ENCODE assay signal across 14 cellular contexts in genomic region chr1:43868741-43869067, GRCh38.
DNase-seq lines count a peak whose midpoint lies in the region; ATAC-seq, FAIRE-seq and TF ChIP-seq lines count a peak whose summit lies in the region.
"Had no signal": no experiment of that assay in that cellular context is flagged by ENCODE, and none has a peak within 500 bp of the region (broad histone marks: within the 10 kb centered on the region; RNA-seq: fewer than 3 reads in every experiment).

No MANE protein-coding gene starts in this region.

- peaks cover 2% of the 10 kb centered on the region for H3K9me1 ChIP-seq in K562 (ENCODE audit: control insufficient read depth, insufficient read depth, low read length)

- POLR2A ChIA-PET in K562 (lab: Yijun Ruan, JAX) = interaction anchor here (0.7 to 2.5 kb wide), 5 partner anchors 9 to 31 kb away, joined by 3 to 13 read pairs (median 3); no protein-coding TSS in a partner anchor

- H3K9ac ChIP-seq in K562 (ENCODE audit: insufficient read depth in 1 of 2, low read depth in 2 of 2, low read length in 2 of 2) = no peak overlapping the region

- no TSS peak for BruUV-seq in K562 (replicated peaks; lab: Mats Ljungman, UMichigan)

- TF ChIP-seq CTCF in natural killer cell (IDR thresholded peaks at IDR 0.05) = no peak
- no peak for TF ChIP-seq CTCF in K562 (IDR thresholded peaks at IDR 0.05 in 2 of 3, conservative IDR thresholded peaks at IDR 0.05 in 1 of 3; ENCODE audit: insufficient read depth in 2 of 3, low read depth in 1 of 3, low read length in 3 of 3)
- TF ChIP-seq CTCF in hepatocyte (IDR thresholded peaks at IDR 0.05; ENCODE audit: poor library complexity) = no peak

- no peaks in the 10 kb centered on the region for H3K36me3 ChIP-seq in K562 (ENCODE audit: control insufficient read depth, insufficient read depth, low read length)
- H3K36me3 ChIP-seq in hepatocyte (replicated peaks; ENCODE audit: insufficient read depth, low read depth) = no peaks in the 10 kb centered on the region
- H3K36me3 ChIP-seq in effector memory CD4-positive, alpha-beta T cell (ENCODE audit: control insufficient read depth, insufficient read depth, low read length) = no peaks in the 10 kb centered on the region

- H3K4me3 Mint-ChIP-seq in natural killer cell treated with Interleukin-12 subunit alpha and Interleukin-12 subunit beta and Interleukin-15 and Interleukin-18, amount 100 ng/mL, for 72 hours = peak overlapping the region; percentile 11
- H3K4me3 Mint-ChIP-seq in natural killer cell = no peak overlapping the region

- no peaks in the 10 kb centered on the region for H3K9me3 Mint-ChIP-seq in natural killer cell treated with Interleukin-12 subunit alpha and Interleukin-12 subunit beta and Interleukin-15 and Interleukin-18, amount 100 ng/mL, for 72 hours
- H3K9me3 Mint-ChIP-seq in natural killer cell = no peaks in the 10 kb centered on the region

- FAIRE-seq in K562 (lab: Jason Lieb, UNC) = no peak
- FAIRE-seq: GM19239 had no signal

- 19% methylated on average over 2 of the region's 2 CpGs for WGBS in K562 (ENCODE audit: insufficient coverage, low coverage, missing lambda C conversion rate)
- 56% methylated on average over 2 of the region's 2 CpGs for WGBS in hepatocyte (ENCODE audit: low lambda C conversion rate, missing lambda C conversion rate)

- H3K27ac ChIP-seq in K562 (ENCODE audit: extremely low read depth, low read depth, low read length) (no peak overlapping the region), hepatocyte (no peak overlapping the region)
- H3K27ac ChIP-seq in effector memory CD4-positive, alpha-beta T cell (ENCODE audit: insufficient read depth, low read length, poor library complexity, severe bottlenecking) = no peak overlapping the region
- H3K27ac ChIP-seq: C4-2B had no signal

- no peaks in the 10 kb centered on the region for H3K27me3 Mint-ChIP-seq in natural killer cell treated with Interleukin-12 subunit alpha and Interleukin-12 subunit beta and Interleukin-15 and Interleukin-18, amount 100 ng/mL, for 72 hours
- H3K27me3 Mint-ChIP-seq in natural killer cell (ENCODE audit: low read depth in 2 of 2) = no peaks in the 10 kb centered on the region

- peaks cover 28 to 43% of the 10 kb centered on the region in 2 donors for H3K4me1 Mint-ChIP-seq in natural killer cell treated with Interleukin-12 subunit alpha and Interleukin-12 subunit beta and Interleukin-15 and Interleukin-18, amount 100 ng/mL, for 72 hours (ENCODE audit: low read depth in 2 of 2)
- H3K4me1 Mint-ChIP-seq in natural killer cell = peaks cover 0 to 15% of the 10 kb centered on the region in 2 donors

- H3K9me3 ChIP-seq in K562 (replicated peaks; ENCODE audit: control insufficient read depth, insufficient read depth, low read depth, low read length) (no peaks in the 10 kb centered on the region), hepatocyte (ENCODE audit: low read depth) (no peaks in the 10 kb centered on the region)
- no peaks in the 10 kb centered on the region for H3K9me3 ChIP-seq in effector memory CD4-positive, alpha-beta T cell (ENCODE audit: control insufficient read depth, low read length)

- no peak for TF ChIP-seq POLR2A in K562 (conservative IDR thresholded peaks at IDR 0.05)

- H3K4me2 ChIP-seq in K562 (ENCODE audit: insufficient read depth, low read length) (no peak overlapping the region), hepatocyte (no peak overlapping the region)

- CTCF ChIA-PET in K562 (lab: Yijun Ruan, JAX; ENCODE audit: low intra/inter-chr PET ratio) = no interaction called here

- H3K9me2 ChIP-seq in hepatocyte (replicated peaks; ENCODE audit: insufficient read depth) = no peaks in the 10 kb centered on the region

- H4K20me1 ChIP-seq in K562 (replicated peaks; ENCODE audit: control insufficient read depth, insufficient read depth, low read length) (no peaks in the 10 kb centered on the region), hepatocyte (ENCODE audit: insufficient read depth, poor library complexity, severe bottlenecking) (no peaks in the 10 kb centered on the region)

- no peak for TF ChIP-seq EP300 in K562 (IDR thresholded peaks at IDR 0.05; ENCODE audit: low read length)

- DNase-seq in natural killer cell treated with Interleukin-12 subunit alpha and Interleukin-12 subunit beta and Interleukin-15 and Interleukin-18, amount 100 ng/mL, for 72 hours (ENCODE audit: low spot score) = no peak
- DNase-seq in natural killer cell (no peak), K562 (ENCODE audit: extremely low read depth in 1 of 4, low spot score in 3 of 4) (no peak), hepatocyte (ENCODE audit: low spot score) (peak; percentile 62)
- DNase-seq in effector memory CD4-positive, alpha-beta T cell = no peak
- DNase-seq in activated T-cell treated with anti-CD3 and anti-CD28 coated beads, Interleukin-2, amount 50 U/mL, for 48 hours = no peak
- DNase-seq: effector CD4-positive, alpha-beta T cell; NCI-H187; RPMI8226; trophoblast cell had no signal

- in situ Hi-C loops in K562 (cut with MboI) = no loop called here

- H3K4me1 ChIP-seq in K562 (replicated peaks in 1 of 2; ENCODE audit: control insufficient read depth in 2 of 2, insufficient read depth in 2 of 2, low read length in 2 of 2) (peaks cover 12 to 27% of the 10 kb centered on the region in 2 experiments), hepatocyte (ENCODE audit: insufficient read depth) (no peaks in the 10 kb centered on the region)
- H3K4me1 ChIP-seq in effector memory CD4-positive, alpha-beta T cell (ENCODE audit: control insufficient read depth, insufficient read depth, low read length, poor library complexity, severe bottlenecking) = no peaks in the 10 kb centered on the region

- H3K4me3 ChIP-seq in K562 (no peak overlapping the region), hepatocyte (no peak overlapping the region)
- no peak overlapping the region for H3K4me3 ChIP-seq in effector memory CD4-positive, alpha-beta T cell (ENCODE audit: insufficient read depth, low read depth, low read length, poor library complexity, severe bottlenecking)

- ATAC-seq in natural killer cell treated with Interleukin-12 subunit alpha and Interleukin-12 subunit beta and Interleukin-15 and Interleukin-18, amount 100 ng/mL, for 72 hours = no peak
- ATAC-seq in natural killer cell (no peak), K562 (no peak), HG03521 (IDR thresholded peaks at IDR 0.05; ENCODE audit: unreplicated experiment) (no peak), GM18861 (IDR thresholded peaks at IDR 0.05; ENCODE audit: unreplicated experiment) (no peak)

- no peaks in the 10 kb centered on the region for H3K36me3 Mint-ChIP-seq in natural killer cell treated with Interleukin-12 subunit alpha and Interleukin-12 subunit beta and Interleukin-15 and Interleukin-18, amount 100 ng/mL, for 72 hours
- H3K36me3 Mint-ChIP-seq in natural killer cell = no peaks in the 10 kb centered on the region

- no peak for TF ChIP-seq RAD21 in K562 (CRISPR knock-in tag; conservative IDR thresholded peaks at IDR 0.05 in 1 of 2, IDR thresholded peaks at IDR 0.05 in 1 of 2)

- peak overlapping the region; percentile 62 to 90 for H3K27ac Mint-ChIP-seq in natural killer cell treated with Interleukin-12 subunit alpha and Interleukin-12 subunit beta and Interleukin-15 and Interleukin-18, amount 100 ng/mL, for 72 hours
- H3K27ac Mint-ChIP-seq in natural killer cell = no peak overlapping the region

- H3K27me3 ChIP-seq in K562 (ENCODE audit: control insufficient read depth in 2 of 2, insufficient read depth in 2 of 2, low read length in 2 of 2) = no peaks in the 10 kb centered on the region
- H3K27me3 ChIP-seq in hepatocyte = no peaks in the 10 kb centered on the region
- no peaks in the 10 kb centered on the region for H3K27me3 ChIP-seq in effector memory CD4-positive, alpha-beta T cell (replicated peaks; ENCODE audit: control insufficient read depth, insufficient read depth, low read length, poor library complexity, severe bottlenecking)

- no peaks in the 10 kb centered on the region for H3K79me2 ChIP-seq in K562 (ENCODE audit: control insufficient read depth, insufficient read depth, low read length)
- no peaks in the 10 kb centered on the region for H3K79me2 ChIP-seq in hepatocyte

- no peak overlapping the region for H2AFZ ChIP-seq in K562 (ENCODE audit: low read depth, low read length)
- no peak overlapping the region for H2AFZ ChIP-seq in hepatocyte

- intact Hi-C loops in natural killer cell (cut with micrococcal nuclease) (no loop called here), K562 (cut with micrococcal nuclease) (no loop called here)

TF ChIP-seq in K562, 482 proteins besides CTCF, POLR2A, EP300 and RAD21 (continues in another document):
- no peak for TF ChIP-seq ZNF445 (CRISPR knock-in tag; IDR thresholded peaks at IDR 0.05; ENCODE audit: low read depth)
- TF ChIP-seq, protein P1, sequence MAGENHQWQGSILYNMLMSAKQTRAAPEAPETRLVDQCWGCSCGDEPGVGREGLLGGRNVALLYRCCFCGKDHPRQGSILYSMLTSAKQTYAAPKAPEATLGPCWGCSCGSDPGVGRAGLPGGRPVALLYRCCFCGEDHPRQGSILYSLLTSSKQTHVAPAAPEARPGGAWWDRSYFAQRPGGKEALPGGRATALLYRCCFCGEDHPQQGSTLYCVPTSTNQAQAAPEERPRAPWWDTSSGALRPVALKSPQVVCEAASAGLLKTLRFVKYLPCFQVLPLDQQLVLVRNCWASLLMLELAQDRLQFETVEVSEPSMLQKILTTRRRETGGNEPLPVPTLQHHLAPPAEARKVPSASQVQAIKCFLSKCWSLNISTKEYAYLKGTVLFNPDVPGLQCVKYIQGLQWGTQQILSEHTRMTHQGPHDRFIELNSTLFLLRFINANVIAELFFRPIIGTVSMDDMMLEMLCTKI (IDR thresholded peaks at IDR 0.05; ENCODE audit: partially characterized antibody) = no peak
- no peak for TF ChIP-seq RBBP5 (IDR thresholded peaks at IDR 0.05; ENCODE audit: borderline replicate concordance, insufficient read depth, low read length, poor library complexity, severe bottlenecking)

Comparison
In these comparisons a context has a peak if more than half of its experiments do, and no peak if none do; other contexts are left out.
1. H3K27ac Mint-ChIP-seq: peak in natural killer cell treated with Interleukin-12 subunit alpha and Interleukin-12 subunit beta and Interleukin-15 and Interleukin-18, amount 100 ng/mL, for 72 hours (2 of 2); none in natural killer cell (0 of 2).